In the genomic region with DNA sequence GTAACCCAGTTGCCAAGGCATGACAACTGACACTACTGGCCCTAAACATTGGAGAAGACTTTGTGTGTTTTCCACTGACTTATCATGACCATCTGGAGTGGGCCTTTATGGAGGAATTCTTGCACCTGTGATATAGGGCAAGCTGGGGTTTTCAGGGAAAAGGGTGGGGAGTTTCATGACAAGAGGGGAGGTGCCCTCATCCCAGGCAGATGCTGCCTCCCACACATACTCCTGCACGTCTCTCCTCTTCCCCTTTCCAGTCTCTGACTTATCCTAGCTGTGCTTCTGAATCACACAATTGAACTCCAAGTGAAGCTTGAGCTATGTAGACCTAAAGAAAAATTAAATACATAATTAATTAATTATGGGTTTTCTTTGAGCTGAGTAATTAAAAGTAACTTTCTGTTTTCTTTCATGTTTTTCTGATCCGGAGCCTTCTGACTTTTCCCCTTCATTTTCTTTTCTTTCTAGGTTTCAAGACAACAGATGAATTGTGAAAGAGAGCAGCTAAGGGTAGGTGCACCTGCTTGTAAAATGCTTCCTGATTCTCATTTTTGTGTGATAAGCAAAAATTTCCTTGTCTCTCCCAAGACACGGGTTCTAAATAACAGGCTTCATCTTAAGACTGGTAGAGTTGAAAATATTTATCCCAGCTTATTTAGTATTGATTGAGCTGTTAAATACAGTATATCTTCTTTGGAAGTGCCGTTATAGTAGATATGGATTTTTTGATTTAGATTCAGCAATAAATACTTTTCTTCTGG, we compare ENCODE assay signal across 24 cellular contexts.
DNase-seq lines count a peak whose midpoint lies in the region; ATAC-seq, FAIRE-seq and TF ChIP-seq lines count a peak whose summit lies in the region.
"Had no signal": no experiment of that assay in that cellular context is flagged by ENCODE, and none has a peak within 500 bp of the region (broad histone marks: within the 10 kb centered on the region; RNA-seq: fewer than 3 reads in every experiment).

No MANE protein-coding gene starts in this region.

- no peak for TF ChIP-seq EP300 in HepG2 (IDR thresholded peaks at IDR 0.05; ENCODE audit: low read depth in 2 of 2, low read length in 2 of 2)
- no peak for TF ChIP-seq EP300 in HepG2 (CRISPR knock-in tag; IDR thresholded peaks at IDR 0.05; ENCODE audit: borderline replicate concordance)
- no peak for TF ChIP-seq EP300 in SK-N-SH (IDR thresholded peaks at IDR 0.05; ENCODE audit: borderline replicate concordance in 1 of 2, low read depth in 1 of 2, low read length in 1 of 2)

- TF ChIP-seq POLR2A in HepG2 (IDR thresholded peaks at IDR 0.05; ENCODE audit: insufficient read depth in 1 of 2, low read depth in 2 of 2, low read length in 2 of 2) (no peak), right lobe of liver (IDR thresholded peaks at IDR 0.05) (no peak)

- H3K4me1 ChIP-seq in HepG2 (ENCODE audit: insufficient read depth, low read length) (no peaks in the 10 kb centered on the region), right lobe of liver (no peaks in the 10 kb centered on the region), SK-N-SH (ENCODE audit: control insufficient read depth in 1 of 2, insufficient read depth in 2 of 2, low read depth in 1 of 2, low read length in 1 of 2) (no peaks in the 10 kb centered on the region)
- H3K4me1 ChIP-seq: BE2C, BLaER1 had no signal

- no peaks in the 10 kb centered on the region for H3K9me3 Mint-ChIP-seq in nephron

- H3K9ac ChIP-seq in HepG2 (ENCODE audit: insufficient read depth, low read depth, low read length) (no peak overlapping the region), SK-N-SH (no peak overlapping the region)
- H3K9ac ChIP-seq: BLaER1 had no signal

- H3K27ac Mint-ChIP-seq in nephron: peak overlapping the region in 2 of 3 experiments; percentile 36 to 93
- H3K27ac Mint-ChIP-seq: CD14-positive monocyte; CD4-positive, alpha-beta memory T cell; CD4-positive, CD25-positive, alpha-beta regulatory T cell; CD8-positive, alpha-beta memory T cell had no signal

- H3K27me3 ChIP-seq in HepG2 (ENCODE audit: control insufficient read depth in 1 of 2, insufficient read depth in 2 of 2, low read length in 2 of 2) (no peaks in the 10 kb centered on the region), right lobe of liver (no peaks in the 10 kb centered on the region), SK-N-SH (ENCODE audit: insufficient read depth) (no peaks in the 10 kb centered on the region)
- H3K27me3 ChIP-seq: BE2C, BLaER1 had no signal

- H3K4me2 ChIP-seq in HepG2 (ENCODE audit: low read depth, low read length): no peak overlapping the region
- no peak overlapping the region for H3K4me2 ChIP-seq in SK-N-SH
- H3K4me2 ChIP-seq: BLaER1 had no signal

- no peaks in the 10 kb centered on the region for H4K20me1 ChIP-seq in HepG2 (ENCODE audit: insufficient read depth, low read length)
- H4K20me1 ChIP-seq in SK-N-SH (ENCODE audit: insufficient read depth): no peaks in the 10 kb centered on the region
- H4K20me1 ChIP-seq: BLaER1 had no signal

- CTCF ChIA-PET in HepG2 (lab: Yijun Ruan, JAX; ENCODE audit: low intra/inter-chr PET ratio, low total read pairs): no interaction called here
- CTCF ChIA-PET in SK-N-SH (lab: Yijun Ruan, JAX): no interaction called here

- H2AFZ ChIP-seq in HepG2 (ENCODE audit: low read length): no peak overlapping the region
- no peak overlapping the region for H2AFZ ChIP-seq in SK-N-SH (ENCODE audit: low read depth)

- no peak for ATAC-seq in HepG2
- no peak for ATAC-seq in right lobe of liver
- no peak for ATAC-seq in HG03521 (IDR thresholded peaks at IDR 0.05; ENCODE audit: unreplicated experiment)

- no peaks in the 10 kb centered on the region for H3F3A ChIP-seq in SK-N-SH (replicated peaks; ENCODE audit: insufficient read depth)

- no peak for TF ChIP-seq CTCF in HepG2 (CRISPR knock-in tag; IDR thresholded peaks at IDR 0.05)
- no peak for TF ChIP-seq CTCF in right lobe of liver (IDR thresholded peaks at IDR 0.05)
- TF ChIP-seq CTCF in nephron (IDR thresholded peaks at IDR 0.05; ENCODE audit: unreplicated experiment in 3 of 3): no peak
- TF ChIP-seq CTCF in SK-N-SH (IDR thresholded peaks at IDR 0.05): no peak

- intact Hi-C loops in HepG2 (cut with micrococcal nuclease; ENCODE audit: unreplicated experiment): no loop called here
- intact Hi-C loops in right lobe of liver (cut with DNase I): no loop called here
- intact Hi-C loops in head of caudate nucleus (cut with DNase I): no loop called here

- no peak for FAIRE-seq in HepG2 (lab: Jason Lieb, UNC)
- FAIRE-seq: A204.1, G401.6, GM12891, GM19239 had no signal

- in situ Hi-C loops in HepG2 (cut with HindIII; ENCODE audit: extremely low pct_ligation_motif_present, low pct_unique_long_range_greater_than_20kb): no loop called here

- no peaks in the 10 kb centered on the region for H3K36me3 Mint-ChIP-seq in nephron (ENCODE audit: low read depth)
- H3K36me3 Mint-ChIP-seq: CD14-positive monocyte; CD4-positive, alpha-beta memory T cell; CD4-positive, CD25-positive, alpha-beta regulatory T cell; CD8-positive, alpha-beta memory T cell had no signal

- H3K9me3 ChIP-seq in HepG2 (ENCODE audit: low read length): peaks cover 5% of the 10 kb centered on the region; the same call in 1 of the 2 replicates
- no peaks in the 10 kb centered on the region for H3K9me3 ChIP-seq in right lobe of liver
- H3K9me3 ChIP-seq in SK-N-SH: no peaks in the 10 kb centered on the region
- H3K9me3 ChIP-seq: BE2C, BLaER1 had no signal

- H3K9me2 ChIP-seq in SK-N-SH: no peaks in the 10 kb centered on the region

- H3K79me2 ChIP-seq in HepG2 (ENCODE audit: insufficient read depth, low read length) (no peaks in the 10 kb centered on the region), SK-N-SH (ENCODE audit: insufficient read depth) (no peaks in the 10 kb centered on the region)

- H3K36me3 ChIP-seq in HepG2 (replicated peaks in 1 of 2; ENCODE audit: control insufficient read depth in 1 of 2, insufficient read depth in 2 of 2, low read length in 2 of 2): no peaks in the 10 kb centered on the region
- H3K36me3 ChIP-seq in right lobe of liver: no peaks in the 10 kb centered on the region
- H3K36me3 ChIP-seq in SK-N-SH (replicated peaks in 1 of 2; ENCODE audit: control insufficient read depth in 1 of 2, insufficient read depth in 2 of 2, low read length in 1 of 2): no peaks in the 10 kb centered on the region
- H3K36me3 ChIP-seq: BE2C, BLaER1 had no signal

- no peaks in the 10 kb centered on the region for H3K27me3 Mint-ChIP-seq in nephron (ENCODE audit: low read depth)
- H3K27me3 Mint-ChIP-seq: CD4-positive, alpha-beta memory T cell; CD4-positive, CD25-positive, alpha-beta regulatory T cell; CD8-positive, alpha-beta memory T cell had no signal

- TF ChIP-seq RAD21 in HepG2 (CRISPR knock-in tag; IDR thresholded peaks at IDR 0.05) (no peak), SK-N-SH (IDR thresholded peaks at IDR 0.05; ENCODE audit: low read length) (no peak)

- 11% methylated on average over 4 of the region's 4 CpGs for WGBS in HepG2 (ENCODE audit: low lambda C conversion rate)
- WGBS in right lobe of liver (ENCODE audit: insufficient coverage, low coverage, low lambda C conversion rate, missing lambda C conversion rate): 39% methylated on average over 4 of the region's 4 CpGs
- WGBS in SK-N-SH (ENCODE audit: low lambda C conversion rate): 10% methylated on average over 4 of the region's 4 CpGs

- DNase-seq in HepG2 (ENCODE audit: low spot score) (no peak), right lobe of liver (no peak), head of caudate nucleus (peak in 22 of 42 donors; percentile 2 to 67 (median 30)), putamen (ENCODE audit: low spot score) (peak; percentile 34), SK-N-SH (no peak), inferior parietal cortex (ENCODE audit: extremely low spot score) (no peak)
- DNase-seq: 8988T; ACHN; BE2C; C1 segment of cervical spinal cord; CD4-positive, alpha-beta memory T cell; CD4-positive, CD25-positive, alpha-beta regulatory T cell; CD8-positive, alpha-beta memory T cell; COR-L47; DMS79 treated with DMSO at 0.1 percent for 48 hours; GF-D8 had no signal

- H3K4me1 Mint-ChIP-seq in nephron: no peaks in the 10 kb centered on the region
- H3K4me1 Mint-ChIP-seq: CD14-positive monocyte; CD4-positive, alpha-beta memory T cell; CD4-positive, CD25-positive, alpha-beta regulatory T cell; CD8-positive, alpha-beta memory T cell had no signal

- H3K4me3 ChIP-seq in HepG2 (replicated peaks in 1 of 3; ENCODE audit: insufficient read depth in 1 of 3, low read depth in 2 of 3, low read length in 3 of 3) (no peak overlapping the region), right lobe of liver (no peak overlapping the region), SK-N-SH (ENCODE audit: low read depth in 2 of 2, low read length in 1 of 2) (no peak overlapping the region)
- H3K4me3 ChIP-seq: BLaER1 had no signal

- H3K4me3 Mint-ChIP-seq in nephron: peak overlapping the region in 2 of 3 experiments; percentile 43 to 60
- H3K4me3 Mint-ChIP-seq: CD14-positive monocyte; CD4-positive, alpha-beta memory T cell; CD4-positive, CD25-positive, alpha-beta regulatory T cell; CD8-positive, alpha-beta memory T cell had no signal

- no peak overlapping the region for H3K27ac ChIP-seq in HepG2 (ENCODE audit: extremely low read length, insufficient read depth, low read length)
- H3K27ac ChIP-seq in right lobe of liver: no peak overlapping the region
- no peak overlapping the region for H3K27ac ChIP-seq in SK-N-SH (ENCODE audit: low read depth in 2 of 2, low read length in 1 of 2)
- H3K27ac ChIP-seq: BLaER1 had no signal

- BruUV-seq in HepG2 (replicated peaks; lab: Mats Ljungman, UMichigan): no TSS peak

- POLR2A ChIA-PET in HepG2 (lab: Yijun Ruan, JAX) (no interaction called here), SK-N-SH (lab: Yijun Ruan, JAX) (no interaction called here)

TF ChIP-seq in HepG2, 621 proteins besides CTCF, POLR2A, EP300 and RAD21:
- TF ChIP-seq ZMYM4 (CRISPR knock-in tag; IDR thresholded peaks at IDR 0.05) (no peak), GABPB1 (CRISPR knock-in tag; IDR thresholded peaks at IDR 0.05) (no peak), MAFK (conservative IDR thresholded peaks at IDR 0.05 in 1 of 2, IDR thresholded peaks at IDR 0.05 in 1 of 2; ENCODE audit: low read length in 2 of 2) (peak; percentile 54 to 55; a peak in 3 of 4 replicates), SAP130 (CRISPR knock-in tag; IDR thresholded peaks at IDR 0.05; ENCODE audit: low read depth) (no peak)

TF ChIP-seq in SK-N-SH, 30 proteins besides CTCF, POLR2A, EP300 and RAD21 (continues in another document):
- no peak for TF ChIP-seq TCF12 (IDR thresholded peaks at IDR 0.05)
- no peak for TF ChIP-seq POLR2AphosphoS5 (IDR thresholded peaks at IDR 0.05; ENCODE audit: low read depth, low read length)
- TF ChIP-seq, protein P1, sequence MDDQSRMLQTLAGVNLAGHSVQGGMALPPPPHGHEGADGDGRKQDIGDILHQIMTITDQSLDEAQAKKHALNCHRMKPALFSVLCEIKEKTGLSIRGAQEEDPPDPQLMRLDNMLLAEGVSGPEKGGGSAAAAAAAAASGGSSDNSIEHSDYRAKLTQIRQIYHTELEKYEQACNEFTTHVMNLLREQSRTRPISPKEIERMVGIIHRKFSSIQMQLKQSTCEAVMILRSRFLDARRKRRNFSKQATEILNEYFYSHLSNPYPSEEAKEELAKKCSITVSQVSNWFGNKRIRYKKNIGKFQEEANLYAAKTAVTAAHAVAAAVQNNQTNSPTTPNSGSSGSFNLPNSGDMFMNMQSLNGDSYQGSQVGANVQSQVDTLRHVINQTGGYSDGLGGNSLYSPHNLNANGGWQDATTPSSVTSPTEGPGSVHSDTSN (IDR thresholded peaks at IDR 0.05): no peak
- TF ChIP-seq JUND (IDR thresholded peaks at IDR 0.05): no peak

Comparison
In these comparisons a context has a peak if more than half of its experiments do, and no peak if none do; other contexts are left out.
1. DNase-seq: peak in head of caudate nucleus (22 of 42) and putamen (single experiment); none in HepG2 (single experiment), right lobe of liver (0 of 3), SK-N-SH (single experiment) and inferior parietal cortex (single experiment).